ENCODE assay signal across 8 cellular contexts in genomic region chr9:5186416-5187169, GRCh38. TPM values are rescaled to one million over a fixed set of nuclear protein-coding genes. Genes with fewer than 3 reads are reported as not detected.
DNase-seq lines count a peak whose midpoint lies in the region; ATAC-seq and TF ChIP-seq lines count a peak whose summit lies in the region.

No MANE protein-coding gene starts in this region.

- peak; percentile 31 to 87 (median 70) for TF ChIP-seq CTCF in body of pancreas (IDR thresholded peaks at IDR 0.05)

- intact Hi-C loops in body of pancreas (cut with DNase I): loop anchor here (10.0 kb wide), 1 partner anchor 398 kb away; no protein-coding TSS in a partner anchor

- H3K27me3 ChIP-seq in body of pancreas: no peaks in the 10 kb centered on the region

- H3K4me1 Mint-ChIP-seq in T-helper 1 cell treated with Interleukin-12 subunit alpha and Interleukin-12 subunit beta and Interleukin-4 antibody, amounts not matched to agents 30 μg/mL and 1 μg/mL, for 36 hours (ENCODE audit: low read depth): peaks cover 13% of the 10 kb centered on the region

- H3K36me3 ChIP-seq in body of pancreas (replicated peaks in 1 of 2; ENCODE audit: insufficient read depth in 1 of 2, low read depth in 2 of 2): no peaks in the 10 kb centered on the region

- H3K36me3 Mint-ChIP-seq in T-helper 1 cell treated with Interleukin-12 subunit alpha and Interleukin-12 subunit beta and Interleukin-4 antibody, amounts not matched to agents 30 μg/mL and 1 μg/mL, for 36 hours (ENCODE audit: low read depth): no peaks in the 10 kb centered on the region

- no peaks in the 10 kb centered on the region for H3K27me3 Mint-ChIP-seq in T-helper 1 cell treated with Interleukin-12 subunit alpha and Interleukin-12 subunit beta and Interleukin-4 antibody, amounts not matched to agents 30 μg/mL and 1 μg/mL, for 36 hours (ENCODE audit: low read depth)

- TF ChIP-seq POLR2A in body of pancreas (IDR thresholded peaks at IDR 0.05): no peak

- no peak overlapping the region for H3K27ac ChIP-seq in body of pancreas

- H3K4me3 Mint-ChIP-seq in T-helper 1 cell treated with Interleukin-12 subunit alpha and Interleukin-12 subunit beta and Interleukin-4 antibody, amounts not matched to agents 30 μg/mL and 1 μg/mL, for 36 hours: no peak overlapping the region

- 11% methylated on average over 8 of the region's 8 CpGs for WGBS in body of pancreas, 2 donors

- DNase-seq in NOMO-1 treated with DMSO at 0.1 percent for 48 hours (lab: John Stamatoyannopoulos, UW; ENCODE audit: unreplicated experiment) (peak; percentile 7), NOMO-1 treated with dmso at 0.1 percent for 144 hours (lab: John Stamatoyannopoulos, UW; ENCODE audit: unreplicated experiment) (no peak), NAMALWA (ENCODE audit: low spot score) (peak; percentile 47), body of pancreas (peak; percentile 60 to 76 (median 68)), iPS-NIHi11 (ENCODE audit: low spot score) (peak; percentile 71)
- peak in 3 of 4 experiments; percentile 6 to 39 (median 13) for DNase-seq in stimulated activated CD4-positive, alpha-beta T cell treated with anti-CD3 and anti-CD28 coated beads, Interleukin-1b, Interleukin-23, amount 100 ng/mL, for 24 hours (ENCODE audit: low read depth in 4 of 4, low spot score in 1 of 4)

- no peaks in the 10 kb centered on the region for H3K4me1 ChIP-seq in body of pancreas

- H3K9me3 ChIP-seq in body of pancreas: no peaks in the 10 kb centered on the region

- H3K4me3 ChIP-seq in body of pancreas: no peak overlapping the region

- peak overlapping the region; percentile 26 for H3K27ac Mint-ChIP-seq in T-helper 1 cell treated with Interleukin-12 subunit alpha and Interleukin-12 subunit beta and Interleukin-4 antibody, amounts not matched to agents 30 μg/mL and 1 μg/mL, for 36 hours

- H3K9me3 Mint-ChIP-seq in T-helper 1 cell treated with Interleukin-12 subunit alpha and Interleukin-12 subunit beta and Interleukin-4 antibody, amounts not matched to agents 30 μg/mL and 1 μg/mL, for 36 hours: no peaks in the 10 kb centered on the region

- ATAC-seq in body of pancreas: peak; percentile 81
- ATAC-seq in HG02623 (IDR thresholded peaks at IDR 0.05; ENCODE audit: unreplicated experiment): no peak

RNA-seq across cellular contexts. Expression of gene INSL6, which starts 1.2 kb away (rescaled TPM):
- total RNA-seq in body of pancreas: not detected

RNA-seq across cellular contexts. Expression of gene INSL4, which starts 44.6 kb away (rescaled TPM):
- total RNA-seq in body of pancreas: not detected
